11 cellular contexts compared by ENCODE assay signal in genomic region chr6:223136-223535, GRCh38.
"Had no signal": no experiment of that assay in that cellular context is flagged by ENCODE, and none has a peak within 500 bp of the region (broad histone marks: within the 10 kb centered on the region; RNA-seq: fewer than 3 reads in every experiment).

No MANE protein-coding gene starts in this region.

- H3K4me3 Mint-ChIP-seq: nephron had no signal

- DNase-seq: colonic mucosa; heart left ventricle; left lung; ovary; SIG-M5; stimulated activated CD4-positive, alpha-beta T cell treated with anti-CD3 and anti-CD28 coated beads, Interleukin-12 subunit alpha, Interleukin-12 subunit beta, amount 100 ng/mL, for 4 hours; T-helper 9 cell had no signal

- H3K4me3 ChIP-seq: adrenal gland, colonic mucosa, heart left ventricle, left lung, ovary, thoracic aorta had no signal

- H3K27ac Mint-ChIP-seq: nephron had no signal

- H3K27me3 ChIP-seq: adrenal gland, colonic mucosa, left lung, ovary had no signal

- H3K36me3 ChIP-seq: adrenal gland, colonic mucosa, heart left ventricle, left lung, ovary, thoracic aorta had no signal

- H3K9me3 ChIP-seq: adrenal gland, colonic mucosa, heart left ventricle, left lung, ovary, thoracic aorta had no signal

- H3K27me3 Mint-ChIP-seq: stimulated activated naive CD8-positive, alpha-beta T cell treated with anti-CD3 and anti-CD28 coated beads, Interleukin-15, amount 100 ng/mL, for 72 hours had no signal

- H3K9me3 Mint-ChIP-seq: nephron; stimulated activated naive CD8-positive, alpha-beta T cell treated with anti-CD3 and anti-CD28 coated beads, Interleukin-15, amount 100 ng/mL, for 72 hours had no signal

- ATAC-seq: heart left ventricle; left lung; stimulated activated naive CD8-positive, alpha-beta T cell treated with anti-CD3 and anti-CD28 coated beads, Interleukin-15, amount 100 ng/mL, for 72 hours had no signal

- H3K4me1 ChIP-seq: colonic mucosa had no signal

- H3K27ac ChIP-seq: adrenal gland, colonic mucosa, heart left ventricle, left lung, ovary, thoracic aorta had no signal
